10 cellular contexts compared by ENCODE assay signal in the genomic region with DNA sequence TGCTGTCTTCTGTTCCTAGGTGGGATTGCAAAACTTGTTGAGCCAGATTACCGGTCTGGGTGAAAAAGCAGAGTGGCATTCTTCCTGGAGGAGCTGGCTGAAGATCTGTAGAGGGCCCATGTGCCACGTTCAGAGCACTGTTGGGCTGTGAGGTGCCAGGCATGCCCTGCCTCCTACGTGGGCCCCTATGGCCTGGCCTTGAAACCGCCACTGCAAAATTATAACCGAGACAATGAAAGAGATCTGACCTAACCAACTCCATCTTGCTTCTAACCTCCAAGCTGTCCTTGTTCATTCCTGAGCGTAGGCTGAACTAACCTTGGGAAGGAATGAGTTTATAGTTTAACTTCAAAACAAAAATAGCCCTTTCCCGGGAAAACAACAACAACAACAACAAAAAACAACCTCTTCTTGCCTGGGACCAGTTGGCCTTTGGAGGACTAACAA. TPM values are rescaled to one million over a fixed set of nuclear protein-coding genes. Genes with fewer than 3 reads are reported as not detected.
DNase-seq lines count a peak whose midpoint lies in the region; ATAC-seq, FAIRE-seq and TF ChIP-seq lines count a peak whose summit lies in the region.
"Had no signal": no experiment of that assay in that cellular context is flagged by ENCODE, and none has a peak within 500 bp of the region (broad histone marks: within the 10 kb centered on the region; RNA-seq: fewer than 3 reads in every experiment).

No MANE protein-coding gene starts in this region.

- POLR2A ChIA-PET in BJ (lab: Charles Lee) = interaction anchor here (0.6 kb wide), 1 partner anchor 227 kb away, joined by 4 read pairs; the partner anchor contains the start of gene RPN1

- no peaks in the 10 kb centered on the region for H3K27me3 ChIP-seq in BJ (ENCODE audit: control insufficient read depth, insufficient read depth, low read length)
- no peaks in the 10 kb centered on the region for H3K27me3 ChIP-seq in dorsolateral prefrontal cortex

- peak overlapping the region in 43 of 59 donors; percentile 23 to 97 (median 93) for H3K27ac ChIP-seq in dorsolateral prefrontal cortex

- DNase-seq in BJ (ENCODE audit: low read depth) (no peak), LNCaP clone FGC (ENCODE audit: low read depth) (no peak), dorsolateral prefrontal cortex (no peak), nephron progenitor cell (no peak), NCI-H2029 treated with DMSO at 0.1 percent for 48 hours (lab: John Stamatoyannopoulos, UW) (no peak), D721Med (ENCODE audit: insufficient read length, low spot score) (no peak), NK-92 (lab: John Stamatoyannopoulos, UW; ENCODE audit: unreplicated experiment) (no peak)
- DNase-seq: cortex of kidney, NCI-H187 had no signal

- peak overlapping the region; percentile 98 for H3K27ac Mint-ChIP-seq in nephron progenitor cell

- H3K4me3 ChIP-seq in BJ (ENCODE audit: low read depth, low read length) (peak overlapping the region; percentile 89), LNCaP clone FGC (ENCODE audit: low read depth, low read length) (peak overlapping the region; percentile 86), dorsolateral prefrontal cortex (peak overlapping the region in 58 of 59 donors; percentile 67 to 99 (median 85))

- peak overlapping the region; percentile 93 for H3K4me3 Mint-ChIP-seq in nephron progenitor cell

- intact Hi-C loops in dorsolateral prefrontal cortex (cut with DNase I) = loop anchor here (2.0 to 5.0 kb wide), 3 partner anchors 81 to 261 kb away; no protein-coding TSS in a partner anchor

- FAIRE-seq in D721Med (lab: Jason Lieb, UNC) = no peak

- no peaks in the 10 kb centered on the region for H3K36me3 ChIP-seq in BJ (ENCODE audit: control insufficient read depth, insufficient read depth, low read length)

- CTCF ChIA-PET in BJ (lab: Yijun Ruan, JAX) = interaction anchor here (1.1 to 3.4 kb wide), 5 partner anchors 11 to 261 kb away, joined by 3 to 19 read pairs (median 5); no protein-coding TSS in a partner anchor

- H3K4me1 Mint-ChIP-seq in nephron progenitor cell = peaks cover 78% of the 10 kb centered on the region

- ATAC-seq in GM19463 (IDR thresholded peaks at IDR 0.05; ENCODE audit: unreplicated experiment) = no peak

- H3K36me3 Mint-ChIP-seq in nephron progenitor cell (ENCODE audit: low read depth) = peaks cover 6% of the 10 kb centered on the region

- H3K9me3 Mint-ChIP-seq in nephron progenitor cell = no peaks in the 10 kb centered on the region

- TF ChIP-seq CTCF in BJ (IDR thresholded peaks at IDR 0.05; ENCODE audit: insufficient read depth, low read depth, low read length) = no peak
- no peak for TF ChIP-seq CTCF in LNCaP clone FGC (IDR thresholded peaks at IDR 0.05; ENCODE audit: control insufficient read depth, extremely low read depth, insufficient read depth)
- no peak for TF ChIP-seq CTCF in dorsolateral prefrontal cortex (IDR thresholded peaks at IDR 0.05 in 54 of 56, conservative IDR thresholded peaks at IDR 0.05 in 2 of 56; ENCODE audit: low read depth in 1 of 56, partially characterized antibody in 56 of 56)
- no peak for TF ChIP-seq CTCF in nephron progenitor cell (IDR thresholded peaks at IDR 0.05)
- TF ChIP-seq CTCF in D721Med (IDR thresholded peaks at IDR 0.05; ENCODE audit: insufficient read depth, missing control alignments) = no peak

- peaks cover 10% of the 10 kb centered on the region for H3K27me3 Mint-ChIP-seq in nephron progenitor cell (ENCODE audit: low read depth, poor library complexity)

RNA-seq across cellular contexts. Expression of gene ACAD9, which starts 1.4 kb away (rescaled TPM):
- 29.4 and 48.5 TPM in 2 replicates for polyA plus RNA-seq in BJ (2011; rRNA removed)
- polyA minus RNA-seq in BJ (2011; rRNA and poly(A)+ RNA removed) = 30.6 and 41.3 TPM in 2 replicates
- total RNA-seq in dorsolateral prefrontal cortex = 10 to 100 TPM; 36.3 to 64.1 (median 51.0) TPM
